ENCODE assay signal across 11 cellular contexts in genomic region chr1:11789126-11790067, GRCh38. TPM values are rescaled to one million over a fixed set of nuclear protein-coding genes. Genes with fewer than 3 reads are reported as not detected.
DNase-seq lines count a peak whose midpoint lies in the region; ATAC-seq, FAIRE-seq and TF ChIP-seq lines count a peak whose summit lies in the region.
"Had no signal": no experiment of that assay in that cellular context is flagged by ENCODE, and none has a peak within 500 bp of the region (broad histone marks: within the 10 kb centered on the region; RNA-seq: fewer than 3 reads in every experiment).

No MANE protein-coding gene starts in this region.

- H3K4me3 ChIP-seq in BLaER1 = no peak overlapping the region
- no peak overlapping the region for H3K4me3 ChIP-seq in K562
- H3K4me3 ChIP-seq in kidney (ENCODE audit: low read length in 2 of 2) = no peak overlapping the region
- peak overlapping the region; percentile 62 to 78 (median 72) for H3K4me3 ChIP-seq in skeletal muscle tissue (ENCODE audit: low read length in 3 of 3)

- peak in 1 of 4 experiments; percentile 8 for DNase-seq in K562 (ENCODE audit: extremely low read depth in 1 of 4, low spot score in 3 of 4)
- peak; percentile 63 for DNase-seq in kidney
- DNase-seq in T-helper 9 cell = no peak
- no peak for DNase-seq in stimulated activated naive CD8-positive, alpha-beta T cell treated with anti-CD3 and anti-CD28 coated beads, Interleukin-15, Interleukin-2, amounts not matched to agents 100 U/mL and 50 U/mL, for 24 hours
- DNase-seq in SW 1271 (lab: John Stamatoyannopoulos, UW) = no peak
- no peak for DNase-seq in NCI-H2081 treated with DMSO at 0.1 percent for 48 hours (lab: John Stamatoyannopoulos, UW)
- DNase-seq: dermis blood vessel endothelial cell, RPMI8226 had no signal

- intact Hi-C loops in K562 (cut with micrococcal nuclease) = no loop called here
- intact Hi-C loops in kidney (cut with DNase I) = no loop called here

- H3K9me1 ChIP-seq in K562 (ENCODE audit: control insufficient read depth, insufficient read depth, low read length) = no peaks in the 10 kb centered on the region

- H3K36me3 ChIP-seq in BLaER1 (peaks cover 40% of the 10 kb centered on the region), K562 (ENCODE audit: control insufficient read depth, insufficient read depth, low read length) (peaks cover 67% of the 10 kb centered on the region), kidney (ENCODE audit: control insufficient read depth in 1 of 2, insufficient read depth in 2 of 2, low read length in 2 of 2) (peaks cover 0 to 39% of the 10 kb centered on the region in 2 donors), skeletal muscle tissue (ENCODE audit: control insufficient read depth in 3 of 3, insufficient read depth in 3 of 3, low read length in 3 of 3) (peaks cover 26 to 31% (median 27%) of the 10 kb centered on the region in 3 donors)

- H3K27me3 ChIP-seq in BLaER1 (no peaks in the 10 kb centered on the region), K562 (ENCODE audit: control insufficient read depth in 2 of 2, insufficient read depth in 2 of 2, low read length in 2 of 2) (no peaks in the 10 kb centered on the region), skeletal muscle tissue (ENCODE audit: control insufficient read depth in 3 of 3, insufficient read depth in 3 of 3, low read length in 3 of 3) (no peaks in the 10 kb centered on the region)

- no peaks in the 10 kb centered on the region for H4K20me1 ChIP-seq in BLaER1
- H4K20me1 ChIP-seq in K562 (replicated peaks; ENCODE audit: control insufficient read depth, insufficient read depth, low read length) = no peaks in the 10 kb centered on the region

- TF ChIP-seq EP300 in K562 (IDR thresholded peaks at IDR 0.05; ENCODE audit: low read length) = no peak

- peaks cover 9% of the 10 kb centered on the region; the same call in 2 of the 3 replicates for H3K79me2 ChIP-seq in K562 (ENCODE audit: control insufficient read depth, insufficient read depth, low read length)

- POLR2A ChIA-PET in K562 (lab: Yijun Ruan, JAX) = interaction anchor here (0.5 to 10.5 kb wide), 14 partner anchors 7 to 955 kb away, joined by 3 to 115 read pairs (median 4); no protein-coding TSS in a partner anchor

- TF ChIP-seq CTCF in K562 (IDR thresholded peaks at IDR 0.05 in 2 of 3, conservative IDR thresholded peaks at IDR 0.05 in 1 of 3; ENCODE audit: insufficient read depth in 2 of 3, low read depth in 1 of 3, low read length in 3 of 3) (no peak), kidney (IDR thresholded peaks at IDR 0.05; ENCODE audit: borderline replicate concordance, extremely low read depth, insufficient read depth) (no peak)

- ATAC-seq in K562 = no peak
- no peak for ATAC-seq in stimulated activated naive CD8-positive, alpha-beta T cell treated with anti-CD3 and anti-CD28 coated beads, Interleukin-15, Interleukin-2, amounts not matched to agents 100 U/mL and 50 U/mL, for 24 hours

- H3K9me3 ChIP-seq in BLaER1 (no peaks in the 10 kb centered on the region), K562 (replicated peaks; ENCODE audit: control insufficient read depth, insufficient read depth, low read depth, low read length) (no peaks in the 10 kb centered on the region), kidney (ENCODE audit: control insufficient read depth in 1 of 2, low read length in 2 of 2) (no peaks in the 10 kb centered on the region), skeletal muscle tissue (ENCODE audit: control insufficient read depth in 3 of 3, low read length in 3 of 3) (no peaks in the 10 kb centered on the region)

- H3K4me1 ChIP-seq in BLaER1 (peaks cover 56% of the 10 kb centered on the region), K562 (replicated peaks in 1 of 2; ENCODE audit: control insufficient read depth in 2 of 2, insufficient read depth in 2 of 2, low read length in 2 of 2) (peaks cover 72 to 92% of the 10 kb centered on the region in 2 experiments), kidney (ENCODE audit: control insufficient read depth in 1 of 2, insufficient read depth in 1 of 2, low read depth in 1 of 2, low read length in 2 of 2) (peaks cover 41 to 52% of the 10 kb centered on the region in 2 donors), skeletal muscle tissue (ENCODE audit: control insufficient read depth in 3 of 3, insufficient read depth in 3 of 3, low read length in 3 of 3) (peaks cover 74 to 86% (median 82%) of the 10 kb centered on the region in 3 donors)

- no TSS peak for BruUV-seq in K562 (replicated peaks; lab: Mats Ljungman, UMichigan)

- CTCF ChIA-PET in K562 (lab: Yijun Ruan, JAX; ENCODE audit: low intra/inter-chr PET ratio) = no interaction called here

- H3K27ac ChIP-seq in BLaER1 = peak overlapping the region; percentile 58
- H3K27ac ChIP-seq in K562 (ENCODE audit: extremely low read depth, low read depth, low read length) = peak overlapping the region; percentile 73; the same call in 2 of the 3 replicates
- peak overlapping the region; percentile 94 to 97 for H3K27ac ChIP-seq in kidney (ENCODE audit: low read depth in 2 of 2, low read length in 2 of 2)
- H3K27ac ChIP-seq in skeletal muscle tissue (ENCODE audit: low read depth, low read length) = peak overlapping the region; percentile 99

- H3K9ac ChIP-seq in BLaER1 = peak overlapping the region; percentile 30; the same call in 1 of the 2 replicates
- H3K9ac ChIP-seq in K562 (ENCODE audit: insufficient read depth in 1 of 2, low read depth in 2 of 2, low read length in 2 of 2) = peak overlapping the region in 1 of 2 experiments; percentile 85; a peak in 2 of 4 replicates
- peak overlapping the region in 1 of 2 donors; percentile 62 for H3K9ac ChIP-seq in kidney (ENCODE audit: low read length in 2 of 2)
- peak overlapping the region; percentile 74 to 84 (median 77) for H3K9ac ChIP-seq in skeletal muscle tissue (ENCODE audit: low read depth in 1 of 3, low read length in 3 of 3)

- TF ChIP-seq POLR2A in K562 (conservative IDR thresholded peaks at IDR 0.05) = no peak

- WGBS in K562 (ENCODE audit: insufficient coverage, low coverage, missing lambda C conversion rate) = 76% methylated on average over 13 of the region's 13 CpGs

- H3K4me2 ChIP-seq in BLaER1 (no peak overlapping the region), K562 (ENCODE audit: insufficient read depth, low read length) (no peak overlapping the region)

- no peak overlapping the region for H2AFZ ChIP-seq in K562 (ENCODE audit: low read depth, low read length)

- no peak for TF ChIP-seq RAD21 in K562 (CRISPR knock-in tag; conservative IDR thresholded peaks at IDR 0.05 in 1 of 2, IDR thresholded peaks at IDR 0.05 in 1 of 2)

- FAIRE-seq in K562 (lab: Jason Lieb, UNC) (no peak), kidney (lab: Jason Lieb, UNC) (no peak)

- in situ Hi-C loops in K562 (cut with MboI) = no loop called here

RNA-seq across cellular contexts. Expression of gene MTHFR, which starts 16.4 kb away (rescaled TPM):
- 242 and 493 TPM in 2 replicates for total RNA-seq in K562 (2011; cell fraction: chromatin; rRNA removed; ENCODE audit: low replicate concordance)
- 319 and 327 TPM in 2 replicates for total RNA-seq in K562 (2011; cell fraction: nucleolus; rRNA removed)
- total RNA-seq in K562 (2011; cell fraction: nucleoplasm; rRNA removed) = 296 TPM in 2 replicates
- total RNA-seq in K562 (2014; rRNA removed) (77.9 and 94.5 TPM in 2 replicates), K562 (2014; rRNA removed; fragmentation: Illumina TruSeq; extraction: Trizol) (45.3 and 45.6 TPM in 2 replicates), K562 (2015; rRNA removed; fragmentation: Illumina TruSeq; extraction: Trizol) (65.4 and 66.1 TPM in 2 replicates), K562 (2021) (94.1 and 104 TPM in 2 replicates), kidney (65.5 TPM), skeletal muscle tissue (43.3 TPM)
- polyA plus RNA-seq in K562 (2011; rRNA removed) (47.6 and 56.6 TPM in 2 replicates), K562 (2014; fragmentation: Illumina TruSeq; extraction: Trizol) (62.6 and 78.7 TPM in 2 replicates), K562 (2014; fragmentation: Nextera tagmentation; extraction: Ambion mirVana) (1 to 10 TPM; 5.0 to 5.4 TPM), K562 (2014; rRNA removed) (57.3 and 72.7 TPM in 2 replicates), kidney (ENCODE audit: insufficient read depth, low read depth, low replicate concordance) (10.6 TPM)
- 49.3 and 67.6 TPM in 2 replicates for polyA plus RNA-seq in K562 (2011; cell fraction: cytosol; rRNA removed)
- 62.6 and 87.9 TPM in 2 replicates for polyA plus RNA-seq in K562 (2011; cell fraction: nucleus; rRNA removed)
- 59.9 and 109 TPM in 2 replicates for polyA plus RNA-seq in K562 (2012)
- 103 and 105 TPM in 2 replicates for polyA minus RNA-seq in K562 (2011; rRNA and poly(A)+ RNA removed)
- 72.6 and 84.0 TPM in 2 replicates for polyA minus RNA-seq in K562 (2011; cell fraction: cytosol; rRNA and poly(A)+ RNA removed)
- polyA minus RNA-seq in K562 (2011; cell fraction: nucleus; rRNA and poly(A)+ RNA removed) = 87.4 and 136 TPM in 2 replicates

RNA-seq across cellular contexts. Expression of gene CLCN6, which starts 16.6 kb away (rescaled TPM):
- 146 and 184 TPM in 2 replicates for total RNA-seq in K562 (2011; cell fraction: chromatin; rRNA removed; ENCODE audit: low replicate concordance)
- 89.9 and 94.4 TPM in 2 replicates for total RNA-seq in K562 (2011; cell fraction: nucleolus; rRNA removed)
- 121 and 143 TPM in 2 replicates for total RNA-seq in K562 (2011; cell fraction: nucleoplasm; rRNA removed)
- 10.0 and 10.6 TPM in 2 replicates for total RNA-seq in K562 (2014; rRNA removed)
- total RNA-seq in K562 (2014; rRNA removed; fragmentation: Illumina TruSeq; extraction: Trizol) = 11.4 TPM in 2 replicates
- total RNA-seq in K562 (2015; rRNA removed; fragmentation: Illumina TruSeq; extraction: Trizol) = 13.6 and 13.9 TPM in 2 replicates
- 21.8 and 22.5 TPM in 2 replicates for total RNA-seq in K562 (2021)
- polyA plus RNA-seq in K562 (2011; rRNA removed) = 13.6 and 22.6 TPM in 2 replicates
- 10.5 and 18.0 TPM in 2 replicates for polyA plus RNA-seq in K562 (2011; cell fraction: cytosol; rRNA removed)
- polyA plus RNA-seq in K562 (2011; cell fraction: nucleus; rRNA removed) = 89.4 and 98.5 TPM in 2 replicates
- 16.6 and 16.7 TPM in 2 replicates for polyA plus RNA-seq in K562 (2012)
- 18.3 and 20.9 TPM in 2 replicates for polyA plus RNA-seq in K562 (2014; fragmentation: Illumina TruSeq; extraction: Trizol)
- polyA plus RNA-seq in K562 (2014; fragmentation: Nextera tagmentation; extraction: Ambion mirVana) = 1 to 10 TPM; 2.0 to 3.1 TPM
- polyA plus RNA-seq in K562 (2014; rRNA removed) = 21.5 and 23.1 TPM in 2 replicates
- 19.0 and 22.2 TPM in 2 replicates for polyA minus RNA-seq in K562 (2011; rRNA and poly(A)+ RNA removed)
- polyA minus RNA-seq in K562 (2011; cell fraction: cytosol; rRNA and poly(A)+ RNA removed) = 10.5 and 10.8 TPM in 2 replicates
- 18.2 and 38.1 TPM in 2 replicates for polyA minus RNA-seq in K562 (2011; cell fraction: nucleus; rRNA and poly(A)+ RNA removed)
- total RNA-seq in kidney = 26.0 TPM
- polyA plus RNA-seq in kidney (ENCODE audit: insufficient read depth, low read depth, low replicate concordance) = 7.1 TPM
- 3.7 TPM for total RNA-seq in skeletal muscle tissue

RNA-seq across cellular contexts. Expression of gene C1orf167, which starts 27.4 kb away (rescaled TPM):
- total RNA-seq in K562 (2011; cell fraction: chromatin; rRNA removed; ENCODE audit: low replicate concordance) = 2.8 and 5.6 TPM in 2 replicates
- 2.3 and 3.4 TPM in 2 replicates for total RNA-seq in K562 (2011; cell fraction: nucleolus; rRNA removed)
- total RNA-seq in K562 (2011; cell fraction: nucleoplasm; rRNA removed) = 2.1 TPM in 2 replicates
- total RNA-seq in K562 (2014; rRNA removed) (0.37 and 0.73 TPM in 2 replicates), K562 (2014; rRNA removed; fragmentation: Illumina TruSeq; extraction: Trizol) (0.10 and 0.29 TPM in 2 replicates), K562 (2015; rRNA removed; fragmentation: Illumina TruSeq; extraction: Trizol) (0.22 and 0.53 TPM in 2 replicates), K562 (2021) (0.82 and 1.2 TPM in 2 replicates), kidney (4.2 TPM), skeletal muscle tissue (6.8 TPM)
- polyA plus RNA-seq in K562 (2011; rRNA removed) (0.29 and 0.73 TPM in 2 replicates), K562 (2014; fragmentation: Illumina TruSeq; extraction: Trizol) (0.29 and 0.31 TPM in 2 replicates), K562 (2014; fragmentation: Nextera tagmentation; extraction: Ambion mirVana) (not detected), K562 (2014; rRNA removed) (0.86 and 0.94 TPM in 2 replicates), kidney (ENCODE audit: insufficient read depth, low read depth, low replicate concordance) (1.9 TPM)
- polyA plus RNA-seq in K562 (2011; cell fraction: cytosol; rRNA removed) = 0.31 and 0.53 TPM in 2 replicates
- polyA plus RNA-seq in K562 (2011; cell fraction: nucleus; rRNA removed) = 2.2 and 3.2 TPM in 2 replicates
- 0.48 and 2.0 TPM in 2 replicates for polyA plus RNA-seq in K562 (2012)
- polyA minus RNA-seq in K562 (2011; rRNA and poly(A)+ RNA removed) = 0.14 and 0.27 TPM in 2 replicates
- polyA minus RNA-seq in K562 (2011; cell fraction: cytosol; rRNA and poly(A)+ RNA removed) = 0.38 and 0.91 TPM in 2 replicates
- polyA minus RNA-seq in K562 (2011; cell fraction: nucleus; rRNA and poly(A)+ RNA removed) = 0.78 and 0.81 TPM in 2 replicates
- total RNA-seq: activated T-helper 1 cell treated with anti-CD3 and anti-CD28 coated beads, Interleukin-12 subunit alpha, Interleukin-12 subunit beta, Interleukin-2, Interleukin-4 antibody, amounts not matched to agents 30 ng/mL and 10 ng/mL and 1 ng/mL, durations not matched to agents 14 hours and 24 hours and 36 hours; dermis blood vessel endothelial cell had no signal

RNA-seq across cellular contexts. Expression of gene AGTRAP, which starts 53.5 kb away (rescaled TPM):
- 54.8 and 123 TPM in 2 replicates for total RNA-seq in K562 (2011; cell fraction: chromatin; rRNA removed; ENCODE audit: low replicate concordance)
- 175 TPM in 2 replicates for total RNA-seq in K562 (2011; cell fraction: nucleolus; rRNA removed)
- total RNA-seq in K562 (2011; cell fraction: nucleoplasm; rRNA removed) = 116 and 126 TPM in 2 replicates
- 89.3 and 118 TPM in 2 replicates for total RNA-seq in K562 (2014; rRNA removed)
- total RNA-seq in K562 (2014; rRNA removed; fragmentation: Illumina TruSeq; extraction: Trizol) = 15.5 and 26.8 TPM in 2 replicates
- total RNA-seq in K562 (2015; rRNA removed; fragmentation: Illumina TruSeq; extraction: Trizol) = 53.7 and 57.5 TPM in 2 replicates
- 81.6 and 85.8 TPM in 2 replicates for total RNA-seq in K562 (2021)
- 48.5 and 76.2 TPM in 2 replicates for polyA plus RNA-seq in K562 (2011; rRNA removed)
- 121 and 255 TPM in 2 replicates for polyA plus RNA-seq in K562 (2011; cell fraction: cytosol; rRNA removed)
- polyA plus RNA-seq in K562 (2011; cell fraction: nucleus; rRNA removed) = 125 and 161 TPM in 2 replicates
- 83.4 and 188 TPM in 2 replicates for polyA plus RNA-seq in K562 (2012)
- 81.4 and 99.0 TPM in 2 replicates for polyA plus RNA-seq in K562 (2014; fragmentation: Illumina TruSeq; extraction: Trizol)
- polyA plus RNA-seq in K562 (2014; fragmentation: Nextera tagmentation; extraction: Ambion mirVana) = 10 to 100 TPM; 31.4 to 51.5 TPM
- 105 TPM in 2 replicates for polyA plus RNA-seq in K562 (2014; rRNA removed)
- 17.2 and 22.0 TPM in 2 replicates for polyA minus RNA-seq in K562 (2011; rRNA and poly(A)+ RNA removed)
- 47.0 and 66.3 TPM in 2 replicates for polyA minus RNA-seq in K562 (2011; cell fraction: cytosol; rRNA and poly(A)+ RNA removed)
- polyA minus RNA-seq in K562 (2011; cell fraction: nucleus; rRNA and poly(A)+ RNA removed) = 18.8 and 20.9 TPM in 2 replicates
- 66.1 TPM for total RNA-seq in kidney
- polyA plus RNA-seq in kidney (ENCODE audit: insufficient read depth, low read depth, low replicate concordance) = 140 TPM
- 15.7 TPM for total RNA-seq in skeletal muscle tissue

RNA-seq across cellular contexts. Expression of gene NPPA, which starts 58.2 kb away (rescaled TPM):
- total RNA-seq in K562 (2011; cell fraction: chromatin; rRNA removed; ENCODE audit: low replicate concordance) = not detected in 2 replicates
- total RNA-seq in K562 (2011; cell fraction: nucleolus; rRNA removed) = not detected in 2 replicates
- not detected in 2 replicates for total RNA-seq in K562 (2011; cell fraction: nucleoplasm; rRNA removed)
- total RNA-seq in K562 (2014; rRNA removed) (not detected in 2 replicates), K562 (2014; rRNA removed; fragmentation: Illumina TruSeq; extraction: Trizol) (not detected in 2 replicates), K562 (2015; rRNA removed; fragmentation: Illumina TruSeq; extraction: Trizol) (not detected in 2 replicates), K562 (2021) (not detected in 2 replicates), kidney (0.50 TPM), skeletal muscle tissue (4.2 TPM)
- polyA plus RNA-seq in K562 (2011; rRNA removed) (not detected in 2 replicates), K562 (2014; fragmentation: Illumina TruSeq; extraction: Trizol) (not detected in 2 replicates), K562 (2014; fragmentation: Nextera tagmentation; extraction: Ambion mirVana) (not detected), K562 (2014; rRNA removed) (not detected in 2 replicates), kidney (ENCODE audit: insufficient read depth, low read depth, low replicate concordance) (not detected)
- polyA plus RNA-seq in K562 (2011; cell fraction: cytosol; rRNA removed) = not detected in 2 replicates
- polyA plus RNA-seq in K562 (2011; cell fraction: nucleus; rRNA removed) = not detected in 2 replicates
- 0.37 and 0.44 TPM in 2 replicates for polyA plus RNA-seq in K562 (2012)
- polyA minus RNA-seq in K562 (2011; rRNA and poly(A)+ RNA removed) = not detected in 2 replicates
- polyA minus RNA-seq in K562 (2011; cell fraction: cytosol; rRNA and poly(A)+ RNA removed) = not detected in 2 replicates
- not detected in 2 replicates for polyA minus RNA-seq in K562 (2011; cell fraction: nucleus; rRNA and poly(A)+ RNA removed)
- total RNA-seq: activated T-helper 1 cell treated with anti-CD3 and anti-CD28 coated beads, Interleukin-12 subunit alpha, Interleukin-12 subunit beta, Interleukin-2, Interleukin-4 antibody, amounts not matched to agents 30 ng/mL and 10 ng/mL and 1 ng/mL, durations not matched to agents 14 hours and 24 hours and 36 hours; dermis blood vessel endothelial cell had no signal

Comparison
In these comparisons a context has a peak if more than half of its experiments do, and no peak if none do; other contexts are left out.
1. H3K4me3 ChIP-seq: peak in skeletal muscle tissue (3 of 3); none in BLaER1 (single experiment), K562 (single experiment) and kidney (0 of 2).
2. Peak in every context shown above with its lines, with median percentiles within 50 percentile points of each other: H3K27ac ChIP-seq.